8 cellular contexts compared by ENCODE assay signal in genomic region chr14:73762375-73762822, GRCh38. TPM values are rescaled to one million over a fixed set of nuclear protein-coding genes. Genes with fewer than 3 reads are reported as not detected.
A peak's percentile ranks its signal among the peaks of the same experiment; 100 is the strongest.
DNase-seq lines count a peak whose midpoint lies in the region; ATAC-seq and TF ChIP-seq lines count a peak whose summit lies in the region.

No MANE protein-coding gene starts in this region.

- POLR2A ChIA-PET in MCF 10A (lab: Yijun Ruan, JAX) = interaction anchor here (1.4 to 12.5 kb wide), 3 partner anchors 10 to 126 kb away, joined by 4 to 480 read pairs (median 132); no protein-coding TSS in a partner anchor
- POLR2A ChIA-PET in IMR-90 (lab: Charles Lee; ENCODE audit: unreplicated experiment) = no interaction called here

- peaks cover 16% of the 10 kb centered on the region for H3K36me3 Mint-ChIP-seq in MCF 10A (ENCODE audit: insufficient read depth, unreplicated experiment)

- H3K18ac ChIP-seq in IMR-90 (ENCODE audit: low read depth, low read length) = no peak overlapping the region

- no peak overlapping the region for H3K56ac ChIP-seq in IMR-90 (ENCODE audit: extremely low read depth, insufficient read depth, low read length)

- H4K20me1 ChIP-seq in mammary epithelial cell (ENCODE audit: insufficient read depth, low read length) (no peaks in the 10 kb centered on the region), IMR-90 (ENCODE audit: insufficient read depth, low read length) (peaks cover 59% of the 10 kb centered on the region), fibroblast of lung (ENCODE audit: control insufficient read depth, extremely low read depth, insufficient read depth, low read length) (no peaks in the 10 kb centered on the region)

- no peaks in the 10 kb centered on the region for H3K36me3 ChIP-seq in mammary epithelial cell (ENCODE audit: insufficient read depth, low read length)
- no peaks in the 10 kb centered on the region for H3K36me3 ChIP-seq in IMR-90 (ENCODE audit: control insufficient read depth, insufficient read depth, low read length)
- H3K36me3 ChIP-seq in fibroblast of lung (ENCODE audit: control insufficient read depth, insufficient read depth, low read length) = peaks cover 2% of the 10 kb centered on the region
- H3K36me3 ChIP-seq in transverse colon = no peaks in the 10 kb centered on the region

- H3K79me1 ChIP-seq in IMR-90 (ENCODE audit: low read depth in 1 of 2, low read length in 2 of 2) = peaks cover 47 to 83% of the 10 kb centered on the region in 2 experiments

- H3K9me3 Mint-ChIP-seq in MCF 10A (ENCODE audit: unreplicated experiment) = no peaks in the 10 kb centered on the region

- H3K4ac ChIP-seq in IMR-90 (ENCODE audit: low read depth, low read length) = no peak overlapping the region

- H3K4me1 Mint-ChIP-seq in MCF 10A (ENCODE audit: insufficient read depth, unreplicated experiment) = peaks cover 28% of the 10 kb centered on the region

- no peak overlapping the region for H2BK20ac ChIP-seq in IMR-90 (ENCODE audit: low read depth, low read length)

- dilution Hi-C loops in mammary epithelial cell (cut with HindIII; ENCODE audit: low sequenced_read_pairs) (no loop called here), IMR-90 (cut with HindIII; ENCODE audit: low sequenced_read_pairs, unreplicated experiment) (no loop called here)

- no peak for DNase-seq in MCF 10A (ENCODE audit: unreplicated experiment)
- DNase-seq in mammary epithelial cell = no peak
- DNase-seq in IMR-90 = no peak
- DNase-seq in fibroblast of lung (ENCODE audit: low read depth in 2 of 2) = no peak
- DNase-seq in transverse colon = peak; percentile 70
- no peak for DNase-seq in cerebellar nuclear complex (lab: John Stamatoyannopoulos, UW)
- no peak for DNase-seq in NCI-H2196 (lab: John Stamatoyannopoulos, UW; ENCODE audit: unreplicated experiment)
- no peak for DNase-seq in putamen (ENCODE audit: low spot score)

- ATAC-seq in IMR-90 (ENCODE audit: low read depth) = no peak

- no TSS peak for BruUV-seq in MCF 10A (replicated peaks; lab: Mats Ljungman, UMichigan)
- no TSS peak for BruUV-seq in mammary epithelial cell (replicated peaks; lab: Mats Ljungman, UMichigan)
- no TSS peak for BruUV-seq in IMR-90 (replicated peaks; lab: Mats Ljungman, UMichigan)

- H3K9me1 ChIP-seq in IMR-90 (ENCODE audit: insufficient read depth, low read length) = peaks cover 31% of the 10 kb centered on the region

- no peak overlapping the region for H4K5ac ChIP-seq in IMR-90 (ENCODE audit: low read depth, low read length)

- H3K27ac Mint-ChIP-seq in MCF 10A (ENCODE audit: low read depth, unreplicated experiment) = peak overlapping the region; percentile 65

- H3K4me2 ChIP-seq in mammary epithelial cell (ENCODE audit: insufficient read depth, low read depth, low read length) (no peak overlapping the region), IMR-90 (ENCODE audit: low read depth, low read length) (no peak overlapping the region), fibroblast of lung (ENCODE audit: extremely low read depth, insufficient read depth, low read length) (no peak overlapping the region)

- H3K79me2 ChIP-seq in mammary epithelial cell (ENCODE audit: insufficient read depth, low read length) (peaks cover 86% of the 10 kb centered on the region), fibroblast of lung (ENCODE audit: control insufficient read depth, insufficient read depth, low read length) (peaks cover 47% of the 10 kb centered on the region)

- no peak overlapping the region for H2AFZ ChIP-seq in mammary epithelial cell (ENCODE audit: low read depth, low read length)
- no peak overlapping the region for H2AFZ ChIP-seq in IMR-90 (replicated peaks; ENCODE audit: low read length, poor library complexity)
- H2AFZ ChIP-seq in fibroblast of lung (ENCODE audit: low read length) = no peak overlapping the region

- H3K14ac ChIP-seq in IMR-90 (replicated peaks; ENCODE audit: low read depth, low read length) = no peak overlapping the region; the same call in 1 of the 2 replicates

- peak overlapping the region; percentile 46; the same call in 1 of the 2 replicates for H3K23ac ChIP-seq in IMR-90 (ENCODE audit: low read depth, low read length)

- no peaks in the 10 kb centered on the region for H3K27me3 ChIP-seq in mammary epithelial cell (ENCODE audit: insufficient read depth, low read length)
- H3K27me3 ChIP-seq in IMR-90 (ENCODE audit: control insufficient read depth, insufficient read depth, low read length) = no peaks in the 10 kb centered on the region
- no peaks in the 10 kb centered on the region for H3K27me3 ChIP-seq in fibroblast of lung (ENCODE audit: control insufficient read depth, insufficient read depth, low read length)
- no peaks in the 10 kb centered on the region for H3K27me3 ChIP-seq in transverse colon

- intact Hi-C loops in MCF 10A (cut with micrococcal nuclease) = no loop called here
- intact Hi-C loops in mammary epithelial cell (cut with micrococcal nuclease) = no loop called here
- intact Hi-C loops in IMR-90 (cut with micrococcal nuclease) = no loop called here
- intact Hi-C loops in transverse colon (cut with DNase I; ENCODE audit: low total_unique reads) = no loop called here

- TF ChIP-seq CTCF in MCF 10A (IDR thresholded peaks at IDR 0.05; ENCODE audit: unreplicated experiment) = no peak
- TF ChIP-seq CTCF in mammary epithelial cell (conservative IDR thresholded peaks at IDR 0.05 in 1 of 2, IDR thresholded peaks at IDR 0.05 in 1 of 2; ENCODE audit: extremely low read depth in 1 of 2, insufficient read depth in 1 of 2, low read depth in 1 of 2, low read length in 2 of 2) = no peak
- TF ChIP-seq CTCF in IMR-90 (conservative IDR thresholded peaks at IDR 0.05; ENCODE audit: low read depth, low read length) = no peak
- no peak for TF ChIP-seq CTCF in fibroblast of lung (conservative IDR thresholded peaks at IDR 0.05 in 1 of 2, IDR thresholded peaks at IDR 0.05 in 1 of 2; ENCODE audit: low read depth in 1 of 2, low read length in 2 of 2)
- TF ChIP-seq CTCF in transverse colon (IDR thresholded peaks at IDR 0.05) = peak in 1 of 5 experiments; percentile 9

- H3K9me3 ChIP-seq in mammary epithelial cell (replicated peaks; ENCODE audit: insufficient read depth, low read length) = no peaks in the 10 kb centered on the region
- no peaks in the 10 kb centered on the region for H3K9me3 ChIP-seq in IMR-90 (ENCODE audit: control insufficient read depth, insufficient read depth, low read length)
- H3K9me3 ChIP-seq in fibroblast of lung (ENCODE audit: control insufficient read depth, insufficient read depth, low read depth, low read length) = no peaks in the 10 kb centered on the region
- H3K9me3 ChIP-seq in transverse colon = no peaks in the 10 kb centered on the region

- CTCF ChIA-PET in MCF 10A (lab: Yijun Ruan, JAX) (interaction anchor here (0.6 to 0.7 kb wide), 3 partner anchors 163 to 924 kb away, joined by 3 read pairs; no protein-coding TSS in a partner anchor), mammary epithelial cell (lab: Charles Lee; ENCODE audit: low non-redundant PET) (no interaction called here), IMR-90 (lab: Yijun Ruan, JAX) (no interaction called here)

- H3K4me1 ChIP-seq in mammary epithelial cell (ENCODE audit: insufficient read depth, low read length) = peaks cover 26% of the 10 kb centered on the region
- peaks cover 32% of the 10 kb centered on the region for H3K4me1 ChIP-seq in IMR-90 (ENCODE audit: control insufficient read depth, insufficient read depth, low read length)
- H3K4me1 ChIP-seq in fibroblast of lung (ENCODE audit: control insufficient read depth, extremely low read depth, insufficient read depth, low read length) = peaks cover 27% of the 10 kb centered on the region
- peaks cover 61 to 84% (median 73%) of the 10 kb centered on the region in 4 donors for H3K4me1 ChIP-seq in transverse colon

- no peak overlapping the region for H3K4me3 Mint-ChIP-seq in MCF 10A (ENCODE audit: unreplicated experiment)

- H2AK9ac ChIP-seq in IMR-90 (replicated peaks; ENCODE audit: low read depth, low read length, poor library complexity) = no peak overlapping the region

- TF ChIP-seq EP300 in transverse colon (IDR thresholded peaks at IDR 0.05; ENCODE audit: low read depth) = no peak

- no peak overlapping the region for H2AK5ac ChIP-seq in IMR-90 (ENCODE audit: low read depth, low read length)

- no peak overlapping the region for H2BK5ac ChIP-seq in IMR-90 (ENCODE audit: low read depth, low read length, poor library complexity, severe bottlenecking)

- H4K91ac ChIP-seq in IMR-90 (ENCODE audit: insufficient read depth, low read depth, low read length) = no peak overlapping the region

- H4K8ac ChIP-seq in IMR-90 (ENCODE audit: low read depth in 2 of 2, low read length in 2 of 2) = no peak overlapping the region

- H2BK120ac ChIP-seq in IMR-90 (ENCODE audit: low read depth, low read length) = no peak overlapping the region

- TF ChIP-seq POLR2A in IMR-90 (IDR thresholded peaks at IDR 0.05; ENCODE audit: low read depth, low read length) = no peak
- no peak for TF ChIP-seq POLR2A in transverse colon (IDR thresholded peaks at IDR 0.05)

- in situ Hi-C loops in mammary epithelial cell (cut with MboI; ENCODE audit: low sequenced_read_pairs in 2 of 2) (no loop called here), IMR-90 (cut with MboI; ENCODE audit: low sequenced_read_pairs) (no loop called here), transverse colon (cut with MboI; ENCODE audit: low pct_ligation_motif_present in 1 of 4, low pct_unique_long_range_greater_than_20kb in 1 of 4, low sequenced_read_pairs in 3 of 4) (no loop called here)

- H3K9ac ChIP-seq in mammary epithelial cell (ENCODE audit: insufficient read depth, low read length) (no peak overlapping the region), IMR-90 (ENCODE audit: low read depth, low read length) (no peak overlapping the region), fibroblast of lung (ENCODE audit: insufficient read depth, low read length) (no peak overlapping the region)

- H3K4me3 ChIP-seq in mammary epithelial cell (replicated peaks in 1 of 3; ENCODE audit: insufficient read depth in 1 of 3, low read depth in 2 of 3, low read length in 3 of 3) (no peak overlapping the region), IMR-90 (ENCODE audit: insufficient read depth, low read depth, low read length) (no peak overlapping the region), fibroblast of lung (replicated peaks in 1 of 4; ENCODE audit: control extremely low read depth in 1 of 4, insufficient read depth in 1 of 4, low read depth in 3 of 4, low read length in 4 of 4) (no peak overlapping the region), transverse colon (no peak overlapping the region)

- no peak overlapping the region for H3K27ac ChIP-seq in mammary epithelial cell (ENCODE audit: insufficient read depth, low read depth, low read length)
- no peak overlapping the region for H3K27ac ChIP-seq in IMR-90 (ENCODE audit: insufficient read depth, low read length)
- peak overlapping the region; percentile 26 for H3K27ac ChIP-seq in fibroblast of lung (ENCODE audit: insufficient read depth, low read length)
- peak overlapping the region; percentile 99 to 100 (median 100) for H3K27ac ChIP-seq in transverse colon

- 95% methylated on average over 8 of the region's 8 CpGs for WGBS in mammary epithelial cell (ENCODE audit: low coverage, missing lambda C conversion rate)
- WGBS in IMR-90 (ENCODE audit: extremely low coverage in 2 of 2, insufficient read length in 1 of 2), 2 experiments = 60% methylated on average over 1 of the region's 8 CpGs; no CpG with 5 or more reads in 1 of the 2 experiments
- 25 to 40% methylated on average over 2 to 8 of the region's 8 CpGs for WGBS in transverse colon (ENCODE audit: low coverage in 1 of 2), 2 donors

- no peak overlapping the region for H2BK15ac ChIP-seq in IMR-90 (ENCODE audit: low read depth, low read length)

- TF ChIP-seq RAD21 in IMR-90 (IDR thresholded peaks at IDR 0.05; ENCODE audit: low read length) = no peak

- H3K27me3 Mint-ChIP-seq in MCF 10A (ENCODE audit: insufficient read depth, unreplicated experiment) = no peaks in the 10 kb centered on the region

RNA-seq across cellular contexts. Expression of gene PNMA1, which starts 48.2 kb away (rescaled TPM):
- total RNA-seq in MCF 10A (2022) = 43.3 and 46.3 TPM in 2 replicates
- 10 to 100 TPM; 15.7 to 30.5 TPM for total RNA-seq in mammary epithelial cell
- polyA plus RNA-seq in mammary epithelial cell = 17.0 TPM
- polyA minus RNA-seq in mammary epithelial cell = 33.6 TPM
- total RNA-seq in IMR-90 (2012; rRNA removed) = 6.5 and 7.5 TPM in 2 replicates
- polyA plus RNA-seq in IMR-90 (2012; rRNA removed) = 21.0 and 28.2 TPM in 2 replicates
- polyA plus RNA-seq in IMR-90 (2012; cell fraction: cytosol; rRNA removed) = 22.6 and 27.0 TPM in 2 replicates
- 13.7 and 19.3 TPM in 2 replicates for polyA plus RNA-seq in IMR-90 (2012; cell fraction: nucleus; rRNA removed; ENCODE audit: low replicate concordance)
- total RNA-seq in fibroblast of lung = 11.6 and 19.5 TPM in 2 replicates
- 44.5 and 46.8 TPM in 2 replicates for polyA plus RNA-seq in fibroblast of lung
- polyA plus RNA-seq in fibroblast of lung (2012) = 57.0 and 66.6 TPM in 2 replicates
- polyA minus RNA-seq in fibroblast of lung (ENCODE audit: low replicate concordance) = 11.5 and 12.8 TPM in 2 replicates
- total RNA-seq in transverse colon = 10 to 100 TPM; 12.7 to 22.1 (median 12.7) TPM

Comparison
In these comparisons a context has a peak if more than half of its experiments do, and no peak if none do; other contexts are left out.
1. H3K27ac ChIP-seq: peak in fibroblast of lung (single experiment) and transverse colon (4 of 4); none in mammary epithelial cell (single experiment) and IMR-90 (single experiment).